ENCODE assay signal across 8 cellular contexts in the genomic region with DNA sequence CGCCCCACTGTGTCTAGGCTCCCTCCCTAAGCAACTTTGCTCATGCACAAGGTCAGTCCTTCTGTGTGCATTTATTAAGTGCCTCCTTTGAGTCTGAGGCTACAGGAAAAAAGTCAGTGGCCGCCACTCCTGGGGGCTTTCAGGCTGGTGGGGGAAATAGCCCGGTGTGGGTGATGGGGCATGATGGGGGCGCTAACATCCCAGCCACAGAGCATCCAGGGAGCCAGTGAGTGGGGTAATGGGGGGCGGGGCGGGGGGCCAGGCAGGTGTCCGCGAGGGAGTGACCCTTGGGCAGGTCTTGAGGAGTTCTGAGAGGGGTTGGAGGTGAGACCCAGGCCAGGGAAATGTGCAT. TPM values are rescaled to one million over a fixed set of nuclear protein-coding genes. Genes with fewer than 3 reads are reported as not detected.
DNase-seq lines count a peak whose midpoint lies in the region; ATAC-seq, FAIRE-seq and TF ChIP-seq lines count a peak whose summit lies in the region.

No MANE protein-coding gene starts in this region.

- H3K36me3 ChIP-seq in pancreas = no peaks in the 10 kb centered on the region

- peaks cover under 1 to 21% (median 11%) of the 10 kb centered on the region in 3 donors for H3K4me1 ChIP-seq in pancreas

- FAIRE-seq in pancreas (lab: Jason Lieb, UNC) (no peak), HTR-8/SVneo (lab: Jason Lieb, UNC) (no peak)

- peak overlapping the region; percentile 9; the same call in 1 of the 2 replicates for H3K27ac ChIP-seq in C4-2B
- H3K27ac ChIP-seq in pancreas = peak overlapping the region in 1 of 4 donors; percentile 45

- TF ChIP-seq CTCF in C4-2B (conservative IDR thresholded peaks at IDR 0.05) (no peak), pancreas (IDR thresholded peaks at IDR 0.05) (no peak)

- intact Hi-C loops in pancreas (cut with DNase I) = no loop called here

- 49 to 56% methylated on average over 8 of the region's 8 CpGs for WGBS in pancreas, 2 donors

- H3K4me3 ChIP-seq in Jurkat, Clone E6-1 (ENCODE audit: low read length) = peak overlapping the region; percentile 48
- H3K4me3 ChIP-seq in pancreas = peak overlapping the region in 2 of 4 donors; percentile 16 to 30

- no peaks in the 10 kb centered on the region for H3K9me3 Mint-ChIP-seq in central memory CD8-positive, alpha-beta T cell
- no peaks in the 10 kb centered on the region for H3K9me3 Mint-ChIP-seq in natural killer cell treated with Interleukin-12 subunit alpha and Interleukin-12 subunit beta and Interleukin-15 and Interleukin-18, amount 100 ng/mL, for 72 hours

- peaks cover 23% of the 10 kb centered on the region for H3K36me3 Mint-ChIP-seq in central memory CD8-positive, alpha-beta T cell (ENCODE audit: insufficient read depth)
- no peaks in the 10 kb centered on the region for H3K36me3 Mint-ChIP-seq in natural killer cell treated with Interleukin-12 subunit alpha and Interleukin-12 subunit beta and Interleukin-15 and Interleukin-18, amount 100 ng/mL, for 72 hours

- no peaks in the 10 kb centered on the region for H3K27me3 ChIP-seq in pancreas

- peaks cover 22% of the 10 kb centered on the region for H3K4me1 Mint-ChIP-seq in central memory CD8-positive, alpha-beta T cell
- H3K4me1 Mint-ChIP-seq in natural killer cell treated with Interleukin-12 subunit alpha and Interleukin-12 subunit beta and Interleukin-15 and Interleukin-18, amount 100 ng/mL, for 72 hours (ENCODE audit: low read depth in 2 of 2) = peaks cover 27 to 29% of the 10 kb centered on the region in 2 donors

- ATAC-seq in central memory CD8-positive, alpha-beta T cell (replicated peaks; ENCODE audit: extremely low read depth, poor library complexity, severe bottlenecking) = no peak
- no peak for ATAC-seq in natural killer cell treated with Interleukin-12 subunit alpha and Interleukin-12 subunit beta and Interleukin-15 and Interleukin-18, amount 100 ng/mL, for 72 hours
- ATAC-seq in pancreas = no peak
- no peak for ATAC-seq in GM19467 (IDR thresholded peaks at IDR 0.05; ENCODE audit: unreplicated experiment)

- H3K9me3 ChIP-seq in pancreas = no peaks in the 10 kb centered on the region

- DNase-seq in Jurkat, Clone E6-1 (ENCODE audit: low read depth, low spot score) = no peak
- DNase-seq in central memory CD8-positive, alpha-beta T cell (ENCODE audit: low spot score in 2 of 2) = no peak
- no peak for DNase-seq in natural killer cell treated with Interleukin-12 subunit alpha and Interleukin-12 subunit beta and Interleukin-15 and Interleukin-18, amount 100 ng/mL, for 72 hours (ENCODE audit: low spot score)
- no peak for DNase-seq in pancreas
- DNase-seq in hypothalamus (lab: John Stamatoyannopoulos, UW) = no peak
- DNase-seq in HTR-8/SVneo (ENCODE audit: insufficient read length, low spot score) = no peak

- peak overlapping the region; percentile 41 for H3K27ac Mint-ChIP-seq in central memory CD8-positive, alpha-beta T cell (ENCODE audit: low read depth)
- H3K27ac Mint-ChIP-seq in natural killer cell treated with Interleukin-12 subunit alpha and Interleukin-12 subunit beta and Interleukin-15 and Interleukin-18, amount 100 ng/mL, for 72 hours = peak overlapping the region; percentile 55 to 64

- no peaks in the 10 kb centered on the region for H3K27me3 Mint-ChIP-seq in central memory CD8-positive, alpha-beta T cell
- no peaks in the 10 kb centered on the region for H3K27me3 Mint-ChIP-seq in natural killer cell treated with Interleukin-12 subunit alpha and Interleukin-12 subunit beta and Interleukin-15 and Interleukin-18, amount 100 ng/mL, for 72 hours

- peak overlapping the region; percentile 43 for H3K4me3 Mint-ChIP-seq in central memory CD8-positive, alpha-beta T cell
- H3K4me3 Mint-ChIP-seq in natural killer cell treated with Interleukin-12 subunit alpha and Interleukin-12 subunit beta and Interleukin-15 and Interleukin-18, amount 100 ng/mL, for 72 hours = peak overlapping the region; percentile 69

RNA-seq across cellular contexts. Expression of a gene that starts 10.0 kb away (rescaled TPM):
- polyA plus RNA-seq in Jurkat, Clone E6-1 (2012; ENCODE audit: insufficient read depth, insufficient read length) = 34.9 TPM
- total RNA-seq in natural killer cell treated with Interleukin-12 subunit alpha and Interleukin-12 subunit beta and Interleukin-15 and Interleukin-18, amount 100 ng/mL, for 72 hours = 100 to 1,000 TPM; 202 to 235 TPM
- total RNA-seq in pancreas = 10 to 100 TPM; 13.8 to 22.1 (median 17.9) TPM
- 10 to 100 TPM; 10.1 to 10.6 TPM for polyA plus RNA-seq in pancreas

RNA-seq across cellular contexts. Expression of a gene that starts 28.6 kb away (rescaled TPM):
- polyA plus RNA-seq in Jurkat, Clone E6-1 (2012; ENCODE audit: insufficient read depth, insufficient read length) = 11.6 TPM
- 10 to 100 TPM; 24.1 to 31.9 TPM for total RNA-seq in natural killer cell treated with Interleukin-12 subunit alpha and Interleukin-12 subunit beta and Interleukin-15 and Interleukin-18, amount 100 ng/mL, for 72 hours
- 10 to 100 TPM; 13.3 to 18.4 (median 15.5) TPM for total RNA-seq in pancreas
- 10 to 100 TPM; 33.1 to 34.1 TPM for polyA plus RNA-seq in pancreas

RNA-seq across cellular contexts. Expression of a gene that starts 36.1 kb away (rescaled TPM):
- polyA plus RNA-seq in Jurkat, Clone E6-1 (2012; ENCODE audit: insufficient read depth, insufficient read length) = 12.8 TPM
- 10 to 100 TPM; 32.6 to 35.6 TPM for total RNA-seq in natural killer cell treated with Interleukin-12 subunit alpha and Interleukin-12 subunit beta and Interleukin-15 and Interleukin-18, amount 100 ng/mL, for 72 hours
- 10 to 100 TPM in 4 of 6 donors, 1 to 10 TPM in 2; 6.3 to 14.1 (median 10.7) TPM for total RNA-seq in pancreas
- polyA plus RNA-seq in pancreas = 10 to 100 TPM; 21.8 to 24.2 TPM

RNA-seq across cellular contexts. Expression of a gene that starts 43.9 kb away (rescaled TPM):
- 4.6 TPM for polyA plus RNA-seq in Jurkat, Clone E6-1 (2012; ENCODE audit: insufficient read depth, insufficient read length)
- total RNA-seq in natural killer cell treated with Interleukin-12 subunit alpha and Interleukin-12 subunit beta and Interleukin-15 and Interleukin-18, amount 100 ng/mL, for 72 hours = 1 to 10 TPM in 1 of 2 donors, under 1 TPM in 1; 0.59 to 1.9 TPM
- 10 to 100 TPM in 5 of 6 donors, 1 to 10 TPM in 1; 9.7 to 16.8 (median 12.7) TPM for total RNA-seq in pancreas
- polyA plus RNA-seq in pancreas = 10 to 100 TPM; 11.6 to 23.8 TPM

RNA-seq across cellular contexts. Expression of a gene that starts 47.3 kb away (rescaled TPM):
- polyA plus RNA-seq in Jurkat, Clone E6-1 (2012; ENCODE audit: insufficient read depth, insufficient read length) = not detected
- not detected for total RNA-seq in natural killer cell treated with Interleukin-12 subunit alpha and Interleukin-12 subunit beta and Interleukin-15 and Interleukin-18, amount 100 ng/mL, for 72 hours
- total RNA-seq in pancreas = 10 to 100 TPM in 5 of 6 donors, 1 to 10 TPM in 1; 9.5 to 16.3 (median 14.2) TPM
- polyA plus RNA-seq in pancreas = 1 to 10 TPM; 4.2 to 5.1 TPM

Comparison
In these comparisons a context has a peak if more than half of its experiments do, and no peak if none do; other contexts are left out.
1. RNA of a gene that starts 10.0 kb away (total RNA-seq): 202 to 235 TPM in natural killer cell treated with Interleukin-12 subunit alpha and Interleukin-12 subunit beta and Interleukin-15 and Interleukin-18, amount 100 ng/mL, for 72 hours; 13.8 to 22.1 TPM in pancreas; every median in the first group is over 4 times any median in the second.